In genomic region chr1:205189162-205189561, GRCh38 we compare ENCODE assay signal across 17 cellular contexts.
"Had no signal": no experiment of that assay in that cellular context is flagged by ENCODE, and none has a peak within 500 bp of the region (broad histone marks: within the 10 kb centered on the region; RNA-seq: fewer than 3 reads in every experiment).

No MANE protein-coding gene starts in this region.

- DNase-seq: activated CD4-positive, alpha-beta memory T cell treated with anti-CD3 and anti-CD28 coated beads for 36 hours; activated CD4-positive, alpha-beta T cell treated with anti-CD3 and anti-CD28 coated beads for 48 hours; activated CD4-positive, CD25-positive, alpha-beta regulatory T cell; activated naive CD4-positive, alpha-beta T cell treated with anti-CD3 and anti-CD28 coated beads, Interleukin-2, amount 10 ng/mL, durations not matched to agents 7 days and 5 days; activated naive CD8-positive, alpha-beta T cell treated with anti-CD3 and anti-CD28 coated beads, Interleukin-2, amount 50 U/mL, for 24 hours; activated T-cell treated with anti-CD3 and anti-CD28 coated beads, Interleukin-2, amount 50 U/mL, for 48 hours; cortex of kidney; hippocampal formation; kidney glomerular epithelial cell; left lung; naive thymus-derived CD8-positive, alpha-beta T cell; ovary; stimulated activated CD4-positive, alpha-beta T cell treated with anti-CD3 and anti-CD28 coated beads, Interleukin-2, amount 100 ng/mL, for 48 hours; stimulated activated CD8-positive, alpha-beta memory T cell treated with anti-CD3 and anti-CD28 coated beads, Interleukin-4, amount 100 ng/mL, for 48 hours; stimulated activated naive CD4-positive, alpha-beta T cell; T-cell; testis had no signal

- ATAC-seq: activated naive CD8-positive, alpha-beta T cell treated with anti-CD3 and anti-CD28 coated beads, Interleukin-2, amount 50 U/mL, for 24 hours; left lung; naive thymus-derived CD8-positive, alpha-beta T cell; T-cell had no signal
